ENCODE assay signal across 8 cellular contexts in the genomic region with DNA sequence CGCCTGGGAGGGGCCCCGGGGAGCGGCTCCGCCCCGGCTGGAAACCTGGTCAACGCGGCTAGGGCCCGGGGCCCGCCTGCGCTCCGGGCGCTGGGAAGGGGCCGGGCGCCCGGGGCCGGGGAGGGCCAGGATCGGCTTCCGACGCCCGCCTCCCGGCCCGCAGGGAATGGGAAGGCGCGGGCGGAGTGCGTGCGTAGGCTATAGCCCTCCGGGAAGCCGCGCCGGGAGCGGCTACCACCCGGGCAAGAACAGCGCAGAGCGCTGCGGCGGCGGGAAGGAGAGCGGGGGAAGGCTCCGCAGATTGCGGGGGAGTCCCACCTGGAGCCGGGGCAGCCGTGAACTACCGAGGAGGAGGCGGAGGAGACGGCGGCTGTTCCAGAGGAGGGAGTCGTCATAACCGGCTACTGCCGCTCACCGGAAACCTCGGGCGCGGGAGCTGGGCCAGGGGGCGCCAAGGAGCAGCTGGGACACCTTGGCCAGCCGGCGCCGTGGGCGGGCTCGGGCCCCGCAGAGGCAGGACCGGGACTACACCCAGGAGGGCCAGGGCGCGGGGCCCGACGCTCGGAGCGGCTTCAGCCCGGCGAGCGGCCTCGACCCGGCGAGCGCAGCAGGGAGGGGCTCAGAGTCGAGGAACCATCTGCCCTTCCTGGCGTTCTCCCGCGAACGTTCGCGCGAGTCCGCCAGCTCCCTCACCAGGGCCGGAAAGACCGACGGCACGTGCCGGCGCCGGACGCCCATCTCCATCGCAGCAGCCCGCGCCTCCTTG. TPM values are rescaled to one million over a fixed set of nuclear protein-coding genes. Genes with fewer than 3 reads are reported as not detected.
A peak's percentile ranks its signal among the peaks of the same experiment; 100 is the strongest.
DNase-seq lines count a peak whose midpoint lies in the region; ATAC-seq and TF ChIP-seq lines count a peak whose summit lies in the region.

Gene EOGT (minus strand): TSS at position 429 of the 766 bp plus-strand sequence. CDS start 3,838 bp downstream, outside the sequence.

- H3K4me1 ChIP-seq in endodermal cell (ENCODE audit: control insufficient read depth, insufficient read depth, low read length), result peaks cover 5% of the 10 kb centered on the region

- no peaks in the 10 kb centered on the region for H3K9me3 Mint-ChIP-seq in CD4-positive, alpha-beta T cell
- H3K9me3 Mint-ChIP-seq in endodermal cell (no peaks in the 10 kb centered on the region), mesothelial cell of epicardium (no peaks in the 10 kb centered on the region)

- no peaks in the 10 kb centered on the region for H3K27me3 ChIP-seq in CD4-positive, alpha-beta T cell (ENCODE audit: control insufficient read depth, insufficient read depth, low read length)
- no peaks in the 10 kb centered on the region for H3K27me3 ChIP-seq in endodermal cell (ENCODE audit: control insufficient read depth, insufficient read depth, low read length, poor library complexity, severe bottlenecking)

- peak within 1 kb of the TSS; percentile 66 for H3K9ac ChIP-seq in endodermal cell (ENCODE audit: extremely low read depth, low read length, poor library complexity, severe bottlenecking)

- POLR2A ChIA-PET in CD4-positive, alpha-beta T cell (lab: Charles Lee), result interaction anchor here (0.6 to 2.5 kb wide), 8 partner anchors 17 to 78 kb away, joined by 3 to 14 read pairs (median 4); partner anchors contain the start of genes ARL6IP5 and TMF1

- CTCF ChIA-PET in CD4-positive, alpha-beta T cell (lab: Charles Lee), result interaction anchor here (1.0 to 1.2 kb wide), 3 partner anchors 11 to 108 kb away, joined by 3 to 5 read pairs (median 3); no protein-coding TSS in a partner anchor

- no peaks in the 10 kb centered on the region for H3K27me3 Mint-ChIP-seq in CD4-positive, alpha-beta T cell
- H3K27me3 Mint-ChIP-seq in endodermal cell (ENCODE audit: insufficient read depth) (no peaks in the 10 kb centered on the region), mesothelial cell of epicardium (ENCODE audit: low read depth) (no peaks in the 10 kb centered on the region)

- H3K4me3 ChIP-seq in endodermal cell (ENCODE audit: low read length), result peak within 1 kb of the TSS; percentile 79

- peaks cover 3% of the 10 kb centered on the region for H3K36me3 ChIP-seq in endodermal cell (ENCODE audit: control insufficient read depth, insufficient read depth, low read length)

- TF ChIP-seq CTCF in CD4-positive, alpha-beta T cell (IDR thresholded peaks at IDR 0.05), result peak; percentile 69
- peak; percentile 80 for TF ChIP-seq CTCF in endodermal cell (conservative IDR thresholded peaks at IDR 0.05)
- TF ChIP-seq CTCF in mesothelial cell of epicardium (IDR thresholded peaks at IDR 0.05; ENCODE audit: unreplicated experiment), result peak; percentile 17

- peak within 1 kb of the TSS; percentile 66 for H3K27ac Mint-ChIP-seq in CD4-positive, alpha-beta T cell
- peak within 1 kb of the TSS; percentile 90 for H3K27ac Mint-ChIP-seq in endodermal cell
- H3K27ac Mint-ChIP-seq in mesothelial cell of epicardium, result peak within 1 kb of the TSS; percentile 86

- peak; percentile 60 to 83 (median 70) for DNase-seq in CD4-positive, alpha-beta T cell
- DNase-seq in GM19240 (ENCODE audit: insufficient read length, low spot score) (peak; percentile 53), NOMO-1 treated with DMSO at 0.1 percent for 48 hours (lab: John Stamatoyannopoulos, UW; ENCODE audit: unreplicated experiment) (peak; percentile 69), endodermal cell (peak; percentile 96), mesothelial cell of epicardium (ENCODE audit: low spot score in 2 of 2, unreplicated experiment in 2 of 2) (peak; percentile 58 to 86)
- DNase-seq in activated CD8-positive, alpha-beta memory T cell treated with anti-CD3 and anti-CD28 coated beads, Interleukin-2, amount 50 U/mL, for 1 hour (ENCODE audit: extremely low read depth), result peak; percentile 42
- DNase-seq in stimulated activated CD8-positive, alpha-beta memory T cell treated with anti-CD3 and anti-CD28 coated beads, Interleukin-2, amount 100 ng/mL, for 48 hours (ENCODE audit: low read depth in 2 of 2), result peak; percentile 77 to 78

- 1 to 3% methylated on average over 8 to 95 of the region's 95 CpGs for WGBS in endodermal cell (ENCODE audit: insufficient coverage in 1 of 2, insufficient read length in 1 of 2), 2 experiments

- intact Hi-C loops in CD4-positive, alpha-beta T cell (cut with DNase I, micrococcal nuclease), result loop anchor here (5.0 to 10.0 kb wide), 3 partner anchors 34 to 291 kb away; partner anchors contain the start of gene TMF1 (in 1 of the 2)

- peaks cover 34% of the 10 kb centered on the region for H3K4me1 Mint-ChIP-seq in CD4-positive, alpha-beta T cell (ENCODE audit: low read depth)
- H3K4me1 Mint-ChIP-seq in endodermal cell, result peaks cover 46% of the 10 kb centered on the region
- peaks cover 14% of the 10 kb centered on the region for H3K4me1 Mint-ChIP-seq in mesothelial cell of epicardium

- peak within 1 kb of the TSS; percentile 10 for H3K27ac ChIP-seq in CD4-positive, alpha-beta T cell (ENCODE audit: low read depth, low read length)
- peak within 1 kb of the TSS; percentile 18 for H3K27ac ChIP-seq in endodermal cell (ENCODE audit: low read depth, low read length)

- peak; percentile 78 for ATAC-seq in CD4-positive, alpha-beta T cell (ENCODE audit: poor library complexity)
- ATAC-seq in HG03457 (IDR thresholded peaks at IDR 0.05; ENCODE audit: unreplicated experiment), result peak; percentile 76

- H3K4me3 Mint-ChIP-seq in CD4-positive, alpha-beta T cell, result peak within 1 kb of the TSS; percentile 94
- peak within 1 kb of the TSS; percentile 73 for H3K4me3 Mint-ChIP-seq in endodermal cell
- H3K4me3 Mint-ChIP-seq in mesothelial cell of epicardium, result peak within 1 kb of the TSS; percentile 81

- H3K9me3 ChIP-seq in CD4-positive, alpha-beta T cell (ENCODE audit: control insufficient read depth, low read length), result no peaks in the 10 kb centered on the region
- H3K9me3 ChIP-seq in endodermal cell (ENCODE audit: control insufficient read depth, low read length), result no peaks in the 10 kb centered on the region

- peaks cover 10% of the 10 kb centered on the region for H3K36me3 Mint-ChIP-seq in CD4-positive, alpha-beta T cell (ENCODE audit: low read depth)
- H3K36me3 Mint-ChIP-seq in endodermal cell (ENCODE audit: low read depth) (peaks cover 17% of the 10 kb centered on the region), mesothelial cell of epicardium (peaks cover 8% of the 10 kb centered on the region)

RNA-seq across cellular contexts. Expression of gene EOGT, which starts in this region (rescaled TPM):
- total RNA-seq in CD4-positive, alpha-beta T cell, result 10 to 100 TPM; 13.0 to 13.4 TPM
- total RNA-seq in endodermal cell, result 10 to 100 TPM; 22.2 to 42.8 TPM
- polyA plus RNA-seq in endodermal cell (2013, experiment 1 of 2), result 15.0 TPM
- 12.6 TPM for polyA plus RNA-seq in endodermal cell (2013, experiment 2 of 2)
- total RNA-seq in mesothelial cell of epicardium, result 8.0 to 9.6 TPM (median 8.9 TPM) in 3 replicates

Comparison
In these comparisons a context has a peak if more than half of its experiments do, and no peak if none do; other contexts are left out.
1. Peak in every context shown above with its lines: DNase-seq, ATAC-seq, H3K4me3 ChIP-seq and H3K27ac ChIP-seq.
2. DNase-seq: peak in every context shown above with its lines; median percentile 96 in endodermal cell; 78 in stimulated activated CD8-positive, alpha-beta memory T cell treated with anti-CD3 and anti-CD28 coated beads, Interleukin-2, amount 100 ng/mL, for 48 hours; 72 in mesothelial cell of epicardium; 70 in CD4-positive, alpha-beta T cell; 69 in NOMO-1 treated with DMSO at 0.1 percent for 48 hours; 53 in GM19240; 42 in activated CD8-positive, alpha-beta memory T cell treated with anti-CD3 and anti-CD28 coated beads, Interleukin-2, amount 50 U/mL, for 1 hour.
3. CTCF ChIP-seq: peak in every context shown above with its lines; median percentile 80 in endodermal cell; 69 in CD4-positive, alpha-beta T cell; 17 in mesothelial cell of epicardium.